ENCODE assay signal across 8 cellular contexts in genomic region chr22:42283288-42284229, GRCh38. TPM values are rescaled to one million over a fixed set of nuclear protein-coding genes. Genes with fewer than 3 reads are reported as not detected.
DNase-seq lines count a peak whose midpoint lies in the region; ATAC-seq and TF ChIP-seq lines count a peak whose summit lies in the region.

No MANE protein-coding gene starts in this region.

- no peaks in the 10 kb centered on the region for H4K20me1 ChIP-seq in neural cell (ENCODE audit: insufficient read depth)

- peak; percentile 50 for TF ChIP-seq EP300 in neural cell (conservative IDR thresholded peaks at IDR 0.05; ENCODE audit: poor library complexity, severe bottlenecking)

- H3K4me1 Mint-ChIP-seq in activated CD4-positive, alpha-beta T cell treated with anti-CD3 and anti-CD28 coated beads, Interleukin-2, amount 10 ng/mL, durations not matched to agents 24 days and 14 days: peaks cover 34% of the 10 kb centered on the region

- H3K79me2 ChIP-seq in neural cell (replicated peaks; ENCODE audit: insufficient read depth, low read length): peaks cover 36% of the 10 kb centered on the region

- peak overlapping the region; percentile 70 for H3K4me3 Mint-ChIP-seq in activated CD4-positive, alpha-beta T cell treated with anti-CD3 and anti-CD28 coated beads, Interleukin-2, amount 10 ng/mL, durations not matched to agents 24 days and 14 days

- H3K9me3 ChIP-seq in neural cell (ENCODE audit: low read length) (no peaks in the 10 kb centered on the region), aorta (ENCODE audit: control insufficient read depth, low read length) (no peaks in the 10 kb centered on the region)

- intact Hi-C loops in activated CD4-positive, alpha-beta T cell treated with anti-CD3 and anti-CD28 coated beads, Interleukin-2, amount 10 ng/mL, durations not matched to agents 24 days and 14 days (cut with micrococcal nuclease): no loop called here
- intact Hi-C loops in aorta (cut with DNase I): no loop called here

- no peaks in the 10 kb centered on the region for H3K36me3 Mint-ChIP-seq in activated CD4-positive, alpha-beta T cell treated with anti-CD3 and anti-CD28 coated beads, Interleukin-2, amount 10 ng/mL, durations not matched to agents 24 days and 14 days (ENCODE audit: low read depth)

- TF ChIP-seq RAD21 in neural cell (conservative IDR thresholded peaks at IDR 0.05): peak; percentile 18

- no peaks in the 10 kb centered on the region for H3K4me1 ChIP-seq in aorta (ENCODE audit: control insufficient read depth in 1 of 2, insufficient read depth in 2 of 2, low read length in 2 of 2)

- ATAC-seq in aorta (ENCODE audit: low FRiP score) (no peak), HG02884 (IDR thresholded peaks at IDR 0.05; ENCODE audit: unreplicated experiment) (no peak), HG02623 (IDR thresholded peaks at IDR 0.05; ENCODE audit: unreplicated experiment) (no peak)

- H3K9me3 Mint-ChIP-seq in activated CD4-positive, alpha-beta T cell treated with anti-CD3 and anti-CD28 coated beads, Interleukin-2, amount 10 ng/mL, durations not matched to agents 24 days and 14 days: no peaks in the 10 kb centered on the region

- H3K36me3 ChIP-seq in neural cell (ENCODE audit: insufficient read depth, low read length) (no peaks in the 10 kb centered on the region), aorta (ENCODE audit: control insufficient read depth in 1 of 2, insufficient read depth in 2 of 2, low read length in 1 of 2) (no peaks in the 10 kb centered on the region)

- WGBS in aorta, 2 donors: 3 to 4% methylated on average over 58 to 73 of the region's 73 CpGs

- H3K4me2 ChIP-seq in neural cell (ENCODE audit: low read length): peak overlapping the region; percentile 75

- no peak overlapping the region for H3K27ac Mint-ChIP-seq in activated CD4-positive, alpha-beta T cell treated with anti-CD3 and anti-CD28 coated beads, Interleukin-2, amount 10 ng/mL, durations not matched to agents 24 days and 14 days

- peak overlapping the region; percentile 99 for H3K27ac ChIP-seq in neural cell (ENCODE audit: low read length)
- H3K27ac ChIP-seq in aorta (ENCODE audit: low read depth in 1 of 2, low read length in 2 of 2): no peak overlapping the region

- TF ChIP-seq CTCF in epithelial cell of esophagus (IDR thresholded peaks at IDR 0.05; ENCODE audit: insufficient read depth, low read depth, low read length, missing control alignments) (no peak), neural cell (IDR thresholded peaks at IDR 0.05; ENCODE audit: poor library complexity, severe bottlenecking) (no peak)

- H3K9ac ChIP-seq in neural cell (ENCODE audit: low read length): peak overlapping the region; percentile 97

- peak overlapping the region; percentile 52 for H2AFZ ChIP-seq in neural cell (ENCODE audit: low read depth, low read length)

- H3F3A ChIP-seq in neural cell (ENCODE audit: insufficient read depth, low read length, poor library complexity, severe bottlenecking): peaks cover 12% of the 10 kb centered on the region

- H3K27me3 Mint-ChIP-seq in activated CD4-positive, alpha-beta T cell treated with anti-CD3 and anti-CD28 coated beads, Interleukin-2, amount 10 ng/mL, durations not matched to agents 24 days and 14 days: peaks cover 16% of the 10 kb centered on the region

- H3K27me3 ChIP-seq in neural cell (ENCODE audit: insufficient read depth, low read depth, low read length) (no peaks in the 10 kb centered on the region), aorta (ENCODE audit: control insufficient read depth in 1 of 2, insufficient read depth in 2 of 2, low read length in 1 of 2) (no peaks in the 10 kb centered on the region)

- peak; percentile 34 for DNase-seq in DMS153 (lab: John Stamatoyannopoulos, UW)
- DNase-seq in activated CD4-positive, alpha-beta T cell treated with anti-CD3 and anti-CD28 coated beads, Interleukin-2, amount 10 ng/mL, durations not matched to agents 24 days and 14 days: peak; percentile 82
- DNase-seq in epithelial cell of esophagus (ENCODE audit: low read depth): no peak
- DNase-seq in aorta: peak; percentile 57 to 76
- DNase-seq in NCI-H2171 (lab: John Stamatoyannopoulos, UW): no peak

- no peaks in the 10 kb centered on the region for H3K9me2 ChIP-seq in neural cell (ENCODE audit: insufficient read depth, low read length)

- peak overlapping the region; percentile 18 for H3K4me3 ChIP-seq in epithelial cell of esophagus (ENCODE audit: low read length)
- peak overlapping the region; percentile 84 for H3K4me3 ChIP-seq in neural cell (ENCODE audit: low read length)
- H3K4me3 ChIP-seq in aorta (ENCODE audit: low read length in 2 of 2): peak overlapping the region; percentile 7 to 27

TF ChIP-seq in neural cell, 6 proteins besides CTCF, POLR2A, EP300 and RAD21:
- peak; percentile 49 for TF ChIP-seq MXI1 (conservative IDR thresholded peaks at IDR 0.05; ENCODE audit: poor library complexity, severe bottlenecking)
- peak; percentile 46 for TF ChIP-seq REST (IDR thresholded peaks at IDR 0.05; ENCODE audit: borderline replicate concordance)
- peak; percentile 43 for TF ChIP-seq SMC3 (conservative IDR thresholded peaks at IDR 0.05; ENCODE audit: poor library complexity)
- peak; percentile 59 for TF ChIP-seq TAF1 (IDR thresholded peaks at IDR 0.05; ENCODE audit: low read depth)
- TF ChIP-seq EZH2 (IDR thresholded peaks at IDR 0.05; ENCODE audit: borderline replicate concordance, insufficient read depth, low read length, poor library complexity, severe bottlenecking): no peak
- TF ChIP-seq POLR2AphosphoS5 (IDR thresholded peaks at IDR 0.05): peak; percentile 82

RNA-seq across cellular contexts. Expression of gene TCF20, which starts 13.1 kb away (rescaled TPM):
- total RNA-seq in activated CD4-positive, alpha-beta T cell treated with anti-CD3 and anti-CD28 coated beads, Interleukin-2, amount 10 ng/mL, durations not matched to agents 24 days and 14 days: 83.0 and 85.4 TPM in 2 replicates
- 21.9 and 27.5 TPM in 2 replicates for polyA plus RNA-seq in neural cell
- 134 and 148 TPM in 2 replicates for polyA minus RNA-seq in neural cell
- 10 to 100 TPM; 29.9 to 42.9 TPM for total RNA-seq in aorta
- polyA plus RNA-seq in aorta: 1 to 10 TPM; 6.1 to 6.9 TPM

Comparison
In these comparisons a context has a peak if more than half of its experiments do, and no peak if none do; other contexts are left out.
1. DNase-seq: peak in DMS153 (single experiment), activated CD4-positive, alpha-beta T cell treated with anti-CD3 and anti-CD28 coated beads, Interleukin-2, amount 10 ng/mL, durations not matched to agents 24 days and 14 days (single experiment) and aorta (2 of 2); none in epithelial cell of esophagus (single experiment) and NCI-H2171 (single experiment).
2. H3K4me3 ChIP-seq: peak in every context shown above with its lines; median percentile 84 in neural cell; 18 in epithelial cell of esophagus; 17 in aorta.